ENCODE assay signal across 20 cellular contexts in genomic region chr1:174939771-174940545, GRCh38. TPM values are rescaled to one million over a fixed set of nuclear protein-coding genes. Genes with fewer than 3 reads are reported as not detected.
DNase-seq lines count a peak whose midpoint lies in the region; ATAC-seq and TF ChIP-seq lines count a peak whose summit lies in the region.
"Had no signal": no experiment of that assay in that cellular context is flagged by ENCODE, and none has a peak within 500 bp of the region (broad histone marks: within the 10 kb centered on the region; RNA-seq: fewer than 3 reads in every experiment).

No MANE protein-coding gene starts in this region.

- CTCF ChIA-PET in Calu3 (lab: Charles Lee) = interaction anchor here (0.6 to 1.4 kb wide), 4 partner anchors 10 to 35 kb away, joined by 3 to 5 read pairs (median 4); no protein-coding TSS in a partner anchor
- CTCF ChIA-PET in HEK293 (lab: Yijun Ruan, JAX) = interaction anchor here (0.7 kb wide), 1 partner anchor 1804 kb away, joined by 3 read pairs; no protein-coding TSS in a partner anchor

- intact Hi-C loops in Calu3 (cut with micrococcal nuclease; ENCODE audit: unreplicated experiment) = no loop called here
- intact Hi-C loops in left ventricle myocardium inferior (cut with micrococcal nuclease) = no loop called here

- TF ChIP-seq CTCF in Calu3 (IDR thresholded peaks at IDR 0.05; ENCODE audit: unreplicated experiment) (no peak), HEK293 (tag by site-specific recombination; IDR thresholded peaks at IDR 0.05) (no peak), mesothelial cell of epicardium (IDR thresholded peaks at IDR 0.05; ENCODE audit: unreplicated experiment) (no peak), left ventricle myocardium inferior (IDR thresholded peaks at IDR 0.05; ENCODE audit: borderline replicate concordance) (no peak)

- H3K36me3 ChIP-seq in HEK293 (ENCODE audit: control insufficient read depth in 2 of 2, insufficient read depth in 1 of 2, low read length in 2 of 2) (no peaks in the 10 kb centered on the region), left ventricle myocardium inferior (no peaks in the 10 kb centered on the region)

- H3K4me1 Mint-ChIP-seq in Calu3 (ENCODE audit: low read depth, unreplicated experiment) = peaks cover 38% of the 10 kb centered on the region
- peaks cover 15% of the 10 kb centered on the region for H3K4me1 Mint-ChIP-seq in mesothelial cell of epicardium
- H3K4me1 Mint-ChIP-seq in stimulated activated memory B cell treated with anti-CD40 and anti-IgM and Interleukin-4, amounts not matched to agents 10 μg/mL and 1 μg/mL and 100 μg/mL, for 72 hours = peaks cover 41% of the 10 kb centered on the region

- H3K27ac ChIP-seq in HEK293 (ENCODE audit: extremely low read depth, low read depth, low read length) (no peak overlapping the region), left ventricle myocardium inferior (replicated peaks) (no peak overlapping the region)
- H3K27ac ChIP-seq: GM23248, RWPE1 had no signal

- H3K4me3 ChIP-seq in HEK293 (ENCODE audit: low read depth, low read length) (no peak overlapping the region), left ventricle myocardium inferior (no peak overlapping the region)
- H3K4me3 ChIP-seq: GM23248, K562 had no signal

- BruUV-seq in Calu3 (replicated peaks; lab: Mats Ljungman, UMichigan) = no TSS peak

- no peaks in the 10 kb centered on the region for H3K9me3 Mint-ChIP-seq in Calu3 (ENCODE audit: low read depth, unreplicated experiment)
- no peaks in the 10 kb centered on the region for H3K9me3 Mint-ChIP-seq in mesothelial cell of epicardium
- no peaks in the 10 kb centered on the region for H3K9me3 Mint-ChIP-seq in stimulated activated memory B cell treated with anti-CD40 and anti-IgM and Interleukin-4, amounts not matched to agents 10 μg/mL and 1 μg/mL and 100 μg/mL, for 72 hours

- no peaks in the 10 kb centered on the region for H3K27me3 ChIP-seq in left ventricle myocardium inferior (ENCODE audit: low read depth)

- H3K36me3 Mint-ChIP-seq in Calu3 (ENCODE audit: insufficient read depth, unreplicated experiment) = peaks cover 6% of the 10 kb centered on the region
- no peaks in the 10 kb centered on the region for H3K36me3 Mint-ChIP-seq in mesothelial cell of epicardium
- peaks cover 14% of the 10 kb centered on the region for H3K36me3 Mint-ChIP-seq in stimulated activated memory B cell treated with anti-CD40 and anti-IgM and Interleukin-4, amounts not matched to agents 10 μg/mL and 1 μg/mL and 100 μg/mL, for 72 hours

- H3K27me3 Mint-ChIP-seq in Calu3 (ENCODE audit: unreplicated experiment) (no peaks in the 10 kb centered on the region), mesothelial cell of epicardium (ENCODE audit: low read depth) (no peaks in the 10 kb centered on the region)
- no peaks in the 10 kb centered on the region for H3K27me3 Mint-ChIP-seq in stimulated activated memory B cell treated with anti-CD40 and anti-IgM and Interleukin-4, amounts not matched to agents 10 μg/mL and 1 μg/mL and 100 μg/mL, for 72 hours

- H3K4me3 Mint-ChIP-seq in Calu3 (ENCODE audit: low read depth, unreplicated experiment) (no peak overlapping the region), mesothelial cell of epicardium (no peak overlapping the region)
- H3K4me3 Mint-ChIP-seq in stimulated activated memory B cell treated with anti-CD40 and anti-IgM and Interleukin-4, amounts not matched to agents 10 μg/mL and 1 μg/mL and 100 μg/mL, for 72 hours = no peak overlapping the region

- H3K27ac Mint-ChIP-seq in Calu3 (ENCODE audit: unreplicated experiment) = peak overlapping the region; percentile 11
- peak overlapping the region; percentile 31 for H3K27ac Mint-ChIP-seq in mesothelial cell of epicardium
- H3K27ac Mint-ChIP-seq in stimulated activated memory B cell treated with anti-CD40 and anti-IgM and Interleukin-4, amounts not matched to agents 10 μg/mL and 1 μg/mL and 100 μg/mL, for 72 hours = peak overlapping the region; percentile 28

- DNase-seq in Calu3 (no peak), mesothelial cell of epicardium (ENCODE audit: low spot score in 2 of 2, unreplicated experiment in 2 of 2) (no peak), left ventricle myocardium inferior (no peak)
- no peak for DNase-seq in activated CD8-positive, alpha-beta memory T cell treated with anti-CD3 and anti-CD28 coated beads, Interleukin-2, amount 50 U/mL, for 48 hours
- DNase-seq: ACHN, COR-L47, DMS153, GDM1, GM23248, NCI-H1105, NCI-H524 treated with DMSO at 0.1 percent for 48 hours, PC-3, SIG-M5 had no signal

- H3K9me3 ChIP-seq in HEK293 (ENCODE audit: control insufficient read depth, insufficient read depth, low read depth, low read length) = no peaks in the 10 kb centered on the region
- no peaks in the 10 kb centered on the region for H3K9me3 ChIP-seq in left ventricle myocardium inferior (replicated peaks)

- H3K4me1 ChIP-seq in HEK293 (ENCODE audit: control insufficient read depth, insufficient read depth, low read length) (no peaks in the 10 kb centered on the region), left ventricle myocardium inferior (peaks cover 29% of the 10 kb centered on the region)

- no peak for ATAC-seq in stimulated activated memory B cell treated with anti-CD40 and anti-IgM and Interleukin-4, amounts not matched to agents 10 μg/mL and 1 μg/mL and 100 μg/mL, for 72 hours
- ATAC-seq in GM19328 (IDR thresholded peaks at IDR 0.05; ENCODE audit: unreplicated experiment) = no peak
- ATAC-seq: HCT116, K562, PC-3, SK-N-SH treated with all-trans-retinoic acid at 6 μM for 48 hours had no signal

- POLR2A ChIA-PET in HEK293 (lab: Yijun Ruan, JAX) = no interaction called here

TF ChIP-seq in HEK293, 187 proteins besides CTCF, POLR2A, EP300 and RAD21:
- no peak for TF ChIP-seq ZNF404 (tag by site-specific recombination; IDR thresholded peaks at IDR 0.05)
- TF ChIP-seq ZNF362 (tag by site-specific recombination; IDR thresholded peaks at IDR 0.05) = no peak
- no peak for TF ChIP-seq ZNF488 (tag by site-specific recombination; IDR thresholded peaks at IDR 0.05)
- no peak for TF ChIP-seq ZBTB48 (tag by site-specific recombination; IDR thresholded peaks at IDR 0.05)
- peak; percentile 96 for TF ChIP-seq PRDM1 (tag by site-specific recombination; IDR thresholded peaks at IDR 0.05)
- TF ChIP-seq HOXA7 (CRISPR knock-in tag; IDR thresholded peaks at IDR 0.05; ENCODE audit: borderline replicate concordance) = no peak
- no peak for TF ChIP-seq ZEB2 (tag by site-specific recombination; IDR thresholded peaks at IDR 0.05)
- TF ChIP-seq ZNF701 (tag by site-specific recombination; IDR thresholded peaks at IDR 0.05) = no peak

RNA-seq across cellular contexts. Expression of gene CACYBP, which starts 59.8 kb away (rescaled TPM):
- total RNA-seq in Calu3 (2022) = 299 and 384 TPM in 2 replicates
- 58.8 to 70.0 TPM (median 63.7 TPM) in 3 replicates for total RNA-seq in mesothelial cell of epicardium
- 75.6 TPM for total RNA-seq in left ventricle myocardium inferior
